Comparison of ENCODE assay signal across 18 cellular contexts in the genomic region with DNA sequence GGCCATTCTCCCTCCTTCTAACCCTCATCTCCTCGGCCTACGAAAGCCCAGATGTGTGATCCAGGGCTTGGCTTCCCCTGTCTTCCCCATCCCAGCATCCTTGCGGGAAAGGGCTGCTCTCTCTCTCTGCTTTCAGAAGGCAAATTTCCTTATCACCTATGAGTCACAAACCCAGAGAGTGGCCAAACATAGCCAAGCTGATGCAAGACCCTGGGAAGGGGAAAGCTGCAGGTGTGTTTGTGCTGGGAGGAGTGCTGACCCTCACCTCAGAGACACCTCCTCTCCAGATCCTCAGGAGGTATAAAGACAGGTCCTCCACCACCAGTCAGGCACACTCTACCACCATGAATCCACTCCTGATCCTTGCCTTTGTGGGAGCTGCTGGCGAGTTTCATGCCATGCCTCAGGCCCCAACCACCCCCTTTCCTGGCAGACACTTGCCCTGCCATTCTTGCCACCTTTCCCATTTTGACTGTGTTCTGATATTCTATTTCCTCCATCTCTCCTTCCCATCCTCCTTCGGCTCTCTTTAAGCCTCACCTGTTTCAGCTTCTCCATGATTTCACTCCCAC. TPM values are rescaled to one million over a fixed set of nuclear protein-coding genes. Genes with fewer than 3 reads are reported as not detected.
DNase-seq lines count a peak whose midpoint lies in the region; ATAC-seq and TF ChIP-seq lines count a peak whose summit lies in the region.
"Had no signal": no experiment of that assay in that cellular context is flagged by ENCODE, and none has a peak within 500 bp of the region (broad histone marks: within the 10 kb centered on the region; RNA-seq: fewer than 3 reads in every experiment).

No MANE protein-coding gene starts in this region.

- no peak for TF ChIP-seq CTCF in PC-9 (conservative IDR thresholded peaks at IDR 0.05)
- TF ChIP-seq CTCF in fibroblast of pulmonary artery (IDR thresholded peaks at IDR 0.05; ENCODE audit: low read length, missing control alignments) = no peak
- TF ChIP-seq CTCF in progenitor cell of endocrine pancreas (IDR thresholded peaks at IDR 0.05; ENCODE audit: unreplicated experiment) = no peak
- no peak for TF ChIP-seq CTCF in esophagus squamous epithelium (IDR thresholded peaks at IDR 0.05)
- TF ChIP-seq CTCF in nephron progenitor cell (IDR thresholded peaks at IDR 0.05) = no peak

- no peaks in the 10 kb centered on the region for H4K20me1 ChIP-seq in PC-9 (ENCODE audit: insufficient read depth)
- H4K20me1 ChIP-seq: BLaER1 treated with 17β-estradiol and CSF1 and Interleukin-3, amounts not matched to agents 10 nM and 100 nM had no signal

- H3K9me3 Mint-ChIP-seq in progenitor cell of endocrine pancreas (ENCODE audit: low read depth) = no peaks in the 10 kb centered on the region
- no peaks in the 10 kb centered on the region for H3K9me3 Mint-ChIP-seq in nephron progenitor cell

- BruUV-seq in PC-9 (replicated peaks; lab: Mats Ljungman, UMichigan) = no TSS peak

- POLR2A ChIA-PET in PC-9 (lab: Charles Lee; ENCODE audit: unreplicated experiment) = no interaction called here

- no peaks in the 10 kb centered on the region for H3F3A ChIP-seq in PC-9 (ENCODE audit: insufficient read depth, low read depth)

- intact Hi-C loops in PC-9 (cut with micrococcal nuclease; ENCODE audit: unreplicated experiment) = no loop called here
- intact Hi-C loops in esophagus squamous epithelium (cut with DNase I) = no loop called here

- no peaks in the 10 kb centered on the region for H3K9me2 ChIP-seq in PC-9 (ENCODE audit: insufficient read depth)

- H3K27me3 Mint-ChIP-seq in progenitor cell of endocrine pancreas = peaks cover 15% of the 10 kb centered on the region
- H3K27me3 Mint-ChIP-seq in nephron progenitor cell (ENCODE audit: low read depth, poor library complexity) = peaks cover 8% of the 10 kb centered on the region
- H3K27me3 Mint-ChIP-seq: IgD-negative memory B cell had no signal

- no peak for TF ChIP-seq POLR2A in esophagus squamous epithelium (IDR thresholded peaks at IDR 0.05)

- H3K36me3 ChIP-seq in PC-9 (ENCODE audit: low read depth) (no peaks in the 10 kb centered on the region), esophagus squamous epithelium (no peaks in the 10 kb centered on the region)
- H3K36me3 ChIP-seq: BLaER1 treated with 17β-estradiol and CSF1 and Interleukin-3, amounts not matched to agents 10 nM and 100 nM had no signal

- H3K27ac Mint-ChIP-seq in progenitor cell of endocrine pancreas (peak overlapping the region; percentile 86), nephron progenitor cell (no peak overlapping the region)
- H3K27ac Mint-ChIP-seq: IgD-negative memory B cell had no signal

- no peak overlapping the region for H2AFZ ChIP-seq in PC-9

- H3K4me1 Mint-ChIP-seq in progenitor cell of endocrine pancreas (ENCODE audit: low read depth) = peaks cover 11% of the 10 kb centered on the region
- H3K4me1 Mint-ChIP-seq in nephron progenitor cell = no peaks in the 10 kb centered on the region
- H3K4me1 Mint-ChIP-seq: IgD-negative memory B cell had no signal

- H3K4me1 ChIP-seq in PC-9 (replicated peaks; ENCODE audit: insufficient read depth) (peaks cover 22% of the 10 kb centered on the region), esophagus squamous epithelium (no peaks in the 10 kb centered on the region)

- no peak overlapping the region for H3K4me3 ChIP-seq in PC-9
- H3K4me3 ChIP-seq in fibroblast of pulmonary artery (replicated peaks; ENCODE audit: low read depth, low read length) = no peak overlapping the region
- no peak overlapping the region for H3K4me3 ChIP-seq in esophagus squamous epithelium
- H3K4me3 ChIP-seq: BLaER1 treated with 17β-estradiol and CSF1 and Interleukin-3, amounts not matched to agents 10 nM and 100 nM had no signal

- 67 to 83% methylated on average over 5 of the region's 5 CpGs for WGBS in esophagus squamous epithelium, 2 donors

- peak overlapping the region; percentile 45 for H3K4me2 ChIP-seq in PC-9
- H3K4me2 ChIP-seq: BLaER1 treated with 17β-estradiol and CSF1 and Interleukin-3, amounts not matched to agents 10 nM and 100 nM had no signal

- H3K36me3 Mint-ChIP-seq in progenitor cell of endocrine pancreas (ENCODE audit: insufficient read depth) = no peaks in the 10 kb centered on the region
- H3K36me3 Mint-ChIP-seq in nephron progenitor cell (ENCODE audit: low read depth) = no peaks in the 10 kb centered on the region
- H3K36me3 Mint-ChIP-seq: IgD-negative memory B cell had no signal

- H3K27me3 ChIP-seq in PC-9 (ENCODE audit: insufficient read depth, low read depth) = no peaks in the 10 kb centered on the region
- H3K27me3 ChIP-seq in esophagus squamous epithelium = no peaks in the 10 kb centered on the region
- H3K27me3 ChIP-seq: BLaER1 treated with 17β-estradiol and CSF1 and Interleukin-3, amounts not matched to agents 10 nM and 100 nM had no signal

- H3K27ac ChIP-seq in PC-9 (peak overlapping the region; percentile 65), esophagus squamous epithelium (no peak overlapping the region)
- H3K27ac ChIP-seq: BLaER1 treated with 17β-estradiol and CSF1 and Interleukin-3, amounts not matched to agents 10 nM and 100 nM had no signal

- DNase-seq in NCI-H187 treated with DMSO at 0.1 percent for 48 hours (lab: John Stamatoyannopoulos, UW) = peak; percentile 52
- no peak for DNase-seq in NCI-H187 (lab: John Stamatoyannopoulos, UW)
- peak; percentile 55 to 94 for DNase-seq in PC-9
- DNase-seq in fibroblast of pulmonary artery (ENCODE audit: low read depth) = peak; percentile 21
- DNase-seq in progenitor cell of endocrine pancreas (ENCODE audit: low spot score, unreplicated experiment) = no peak
- no peak for DNase-seq in esophagus squamous epithelium (lab: John Stamatoyannopoulos, UW)
- no peak for DNase-seq in nephron progenitor cell
- DNase-seq: 8988T, HCEC 1CT, NCI-H1048, NCI-H1694 treated with DMSO at 0.1 percent for 48 hours, NCI-H2171 treated with DMSO at 0.1 percent for 48 hours, NCI-H510A treated with DMSO at 0.1 percent for 48 hours, RPMI8226 had no signal

- H3K4me3 Mint-ChIP-seq in progenitor cell of endocrine pancreas (ENCODE audit: low read depth) (no peak overlapping the region), nephron progenitor cell (no peak overlapping the region)

- no peaks in the 10 kb centered on the region for H3K79me2 ChIP-seq in PC-9 (ENCODE audit: low read depth)

- H3K9me3 ChIP-seq in PC-9 (ENCODE audit: insufficient read depth, low read depth) (no peaks in the 10 kb centered on the region; the same call in 1 of the 2 replicates), esophagus squamous epithelium (no peaks in the 10 kb centered on the region)
- H3K9me3 ChIP-seq: BLaER1 treated with 17β-estradiol and CSF1 and Interleukin-3, amounts not matched to agents 10 nM and 100 nM had no signal

- ATAC-seq in GM18502 (IDR thresholded peaks at IDR 0.05; ENCODE audit: poor library complexity, unreplicated experiment) = no peak

- CTCF ChIA-PET in PC-9 (lab: Charles Lee) = no interaction called here

RNA-seq across cellular contexts. Expression of gene PRSS2, which starts 10.6 kb away (rescaled TPM):
- total RNA-seq in PC-9 (2021) (not detected in 2 replicates), progenitor cell of endocrine pancreas (3.9 and 5.3 TPM in 2 replicates), esophagus squamous epithelium (not detected)

RNA-seq across cellular contexts. Expression of gene PRSS1, which starts 10.9 kb away (rescaled TPM):
- total RNA-seq in PC-9 (2021) (0.94 TPM in 1 of 2 replicates, not detected in the other), progenitor cell of endocrine pancreas (26.9 and 32.1 TPM in 2 replicates), esophagus squamous epithelium (not detected)
- total RNA-seq: OCI-LY7 had no signal

Comparison
In these comparisons a context has a peak if more than half of its experiments do, and no peak if none do; other contexts are left out.
1. DNase-seq: peak in NCI-H187 treated with DMSO at 0.1 percent for 48 hours (single experiment), PC-9 (2 of 2) and fibroblast of pulmonary artery (single experiment); none in NCI-H187 (0 of 2), progenitor cell of endocrine pancreas (single experiment), esophagus squamous epithelium (single experiment) and nephron progenitor cell (single experiment).
2. RNA of gene PRSS1, which starts 10.9 kb away (total RNA-seq): 26.9 to 32.1 TPM in progenitor cell of endocrine pancreas; 0.94 TPM in PC-9 and not detected in esophagus squamous epithelium; every median in the first group is over 10 times any median in the second.